8 cellular contexts compared by ENCODE assay signal in genomic region chr21:16095005-16095404, GRCh38.
"Had no signal": no experiment of that assay in that cellular context is flagged by ENCODE, and none has a peak within 500 bp of the region (broad histone marks: within the 10 kb centered on the region; RNA-seq: fewer than 3 reads in every experiment).

No MANE protein-coding gene starts in this region.

- H3K27ac ChIP-seq: GM23248, HL-60, KMS-11 had no signal

- DNase-seq: GM23248, GOT3, H7, HFFc6, KBM-7 had no signal

- ATAC-seq: HCT116 had no signal
